In genomic region chr14:35223927-35224326, GRCh38 we compare ENCODE assay signal across 1 cellular context.
TF ChIP-seq lines count a peak whose summit lies in the region.

No MANE protein-coding gene starts in this region.

TF ChIP-seq in IMR-90, 13 proteins besides CTCF, POLR2A, EP300 and RAD21 (continued from another document):
- TF ChIP-seq USF2 (IDR thresholded peaks at IDR 0.05; ENCODE audit: low read depth, low read length), result no peak
- TF ChIP-seq RCOR1 (IDR thresholded peaks at IDR 0.05; ENCODE audit: insufficient replicate concordance, low read length), result no peak
- TF ChIP-seq RFX5 (IDR thresholded peaks at IDR 0.05; ENCODE audit: low read depth, low read length), result no peak
- TF ChIP-seq NFE2L2 (IDR thresholded peaks at IDR 0.05; ENCODE audit: low read depth, low read length), result no peak
- TF ChIP-seq CHD1 (IDR thresholded peaks at IDR 0.05; ENCODE audit: low read depth, low read length), result no peak
- no peak for TF ChIP-seq BHLHE40 (IDR thresholded peaks at IDR 0.05; ENCODE audit: low read depth, low read length)
- TF ChIP-seq MAZ (IDR thresholded peaks at IDR 0.05; ENCODE audit: borderline replicate concordance, low read depth, low read length), result no peak
